8 cellular contexts compared by ENCODE assay signal in genomic region chr2:48308722-48309121, GRCh38. TPM values are rescaled to one million over a fixed set of nuclear protein-coding genes. Genes with fewer than 3 reads are reported as not detected.
DNase-seq lines count a peak whose midpoint lies in the region; ATAC-seq, FAIRE-seq and TF ChIP-seq lines count a peak whose summit lies in the region.
"Not testable (repeated sequence)": the region's sequence is repeated elsewhere in the genome, so short reads cannot be mapped to it uniquely, and the experiment has no call there.

No MANE protein-coding gene starts in this region.

- not testable (repeated sequence) for H3K9me3 Mint-ChIP-seq in CD4-positive, alpha-beta T cell; immature natural killer cell; natural killer cell
- peaks cover 18% of the 10 kb centered on the region for H3K9me3 Mint-ChIP-seq in WTC11
- peaks cover 17% of the 10 kb centered on the region for H3K9me3 Mint-ChIP-seq in activated naive CD8-positive, alpha-beta T cell treated with anti-CD3 and anti-CD28 coated beads, Interleukin-2, amount 10 ng/mL, durations not matched to agents 7 days and 5 days

- FAIRE-seq in A549 (lab: Jason Lieb, UNC) = not testable (repeated sequence)

- H3K27ac ChIP-seq in A549; CD4-positive, alpha-beta T cell (ENCODE audit: low read depth, low read length): not testable (repeated sequence)
- H3K27ac ChIP-seq in neutrophil = peak overlapping the region; percentile 1
- H3K27ac ChIP-seq in tibial artery = peak overlapping the region; percentile 49 to 69

- H3K27me3 ChIP-seq in CD4-positive, alpha-beta T cell (ENCODE audit: control insufficient read depth, insufficient read depth, low read length); neutrophil; tibial artery: not testable (repeated sequence)

- intact Hi-C loops in CD4-positive, alpha-beta T cell (cut with DNase I, micrococcal nuclease); natural killer cell (cut with micrococcal nuclease); tibial artery (cut with DNase I; ENCODE audit: low total_unique reads): not testable (repeated sequence)

- H3K27ac Mint-ChIP-seq in CD4-positive, alpha-beta T cell; WTC11: not testable (repeated sequence)
- H3K27ac Mint-ChIP-seq in activated naive CD8-positive, alpha-beta T cell treated with anti-CD3 and anti-CD28 coated beads, Interleukin-2, amount 10 ng/mL, durations not matched to agents 7 days and 5 days = peak overlapping the region; percentile 15
- H3K27ac Mint-ChIP-seq in immature natural killer cell (peak overlapping the region; percentile 51 to 85 (median 64)), natural killer cell (peak overlapping the region; percentile 67 to 82)

- peaks cover 35% of the 10 kb centered on the region for H3K36me3 Mint-ChIP-seq in CD4-positive, alpha-beta T cell (ENCODE audit: low read depth)
- H3K36me3 Mint-ChIP-seq in WTC11 = not testable (repeated sequence)
- peaks cover 43% of the 10 kb centered on the region for H3K36me3 Mint-ChIP-seq in activated naive CD8-positive, alpha-beta T cell treated with anti-CD3 and anti-CD28 coated beads, Interleukin-2, amount 10 ng/mL, durations not matched to agents 7 days and 5 days
- H3K36me3 Mint-ChIP-seq in immature natural killer cell (peaks cover 9 to 20% (median 19%) of the 10 kb centered on the region in 3 donors), natural killer cell (peaks cover 13% of the 10 kb centered on the region)

- POLR2A ChIA-PET in A549 (lab: Yijun Ruan, JAX); CD4-positive, alpha-beta T cell (lab: Charles Lee); WTC11 (lab: Charles Lee): not testable (repeated sequence)
- POLR2A ChIA-PET in activated naive CD8-positive, alpha-beta T cell treated with anti-CD3 and anti-CD28 coated beads, Interleukin-2, amount 10 ng/mL, durations not matched to agents 7 days and 5 days (lab: Charles Lee) = interaction anchor here (0.6 kb wide), 1 partner anchor 10 kb away, joined by 3 read pairs; no protein-coding TSS in a partner anchor

- not testable (repeated sequence) for H3K4me1 ChIP-seq in A549
- H3K4me1 ChIP-seq in neutrophil (ENCODE audit: control insufficient read depth in 1 of 2, insufficient read depth in 1 of 2, low read depth in 1 of 2, low read length in 1 of 2) (peaks cover 9 to 16% of the 10 kb centered on the region in 2 experiments), tibial artery (peaks cover 4 to 42% (median 6%) of the 10 kb centered on the region in 4 donors)

- H3K4me3 ChIP-seq in A549; neutrophil (ENCODE audit: low read depth in 1 of 2, low read length in 1 of 2); tibial artery: not testable (repeated sequence)

- WGBS in A549 (ENCODE audit: missing lambda C conversion rate) = 49% methylated on average over 2 of the region's 2 CpGs

- CTCF ChIA-PET in A549 (lab: Yijun Ruan, JAX) = interaction anchor here (0.6 to 0.7 kb wide), 2 partner anchors 30 to 122 kb away, joined by 3 read pairs; no protein-coding TSS in a partner anchor
- CTCF ChIA-PET in CD4-positive, alpha-beta T cell (lab: Charles Lee) = interaction anchor here (1.2 kb wide), 1 partner anchor 115 kb away, joined by 3 read pairs; no protein-coding TSS in a partner anchor
- CTCF ChIA-PET in WTC11 (lab: Charles Lee) = interaction anchor here (1.2 kb wide), 1 partner anchor 25 kb away, joined by 3 read pairs; no protein-coding TSS in a partner anchor

- not testable (repeated sequence) for H3K9me3 ChIP-seq in A549; CD4-positive, alpha-beta T cell (ENCODE audit: control insufficient read depth, low read length); neutrophil; tibial artery

- not testable (repeated sequence) for TF ChIP-seq RAD21 in A549 (conservative IDR thresholded peaks at IDR 0.05 in 1 of 2, IDR thresholded peaks at IDR 0.05 in 1 of 2)

- TF ChIP-seq POLR2A in A549 (IDR thresholded peaks at IDR 0.05; ENCODE audit: low read length) = 0 out of 2 replicates have a peak, but pooled peaks have one; percentile 13

- not testable (repeated sequence) for H3K4me2 ChIP-seq in A549

- H3K27me3 Mint-ChIP-seq in CD4-positive, alpha-beta T cell; WTC11 (ENCODE audit: low read depth); activated naive CD8-positive, alpha-beta T cell treated with anti-CD3 and anti-CD28 coated beads, Interleukin-2, amount 10 ng/mL, durations not matched to agents 7 days and 5 days; immature natural killer cell (ENCODE audit: low read depth in 3 of 3); natural killer cell (ENCODE audit: low read depth in 2 of 2): not testable (repeated sequence)

- not testable (repeated sequence) for H3K36me3 ChIP-seq in neutrophil, tibial artery

- H3K4me1 Mint-ChIP-seq in CD4-positive, alpha-beta T cell (ENCODE audit: low read depth) = peaks cover 16% of the 10 kb centered on the region
- H3K4me1 Mint-ChIP-seq in WTC11 = not testable (repeated sequence)
- H3K4me1 Mint-ChIP-seq in activated naive CD8-positive, alpha-beta T cell treated with anti-CD3 and anti-CD28 coated beads, Interleukin-2, amount 10 ng/mL, durations not matched to agents 7 days and 5 days = peaks cover 21% of the 10 kb centered on the region
- H3K4me1 Mint-ChIP-seq in immature natural killer cell (peaks cover 32 to 59% of the 10 kb centered on the region in 2 donors), natural killer cell (peaks cover 30 to 47% of the 10 kb centered on the region in 2 donors)

- TF ChIP-seq CTCF in A549 (IDR thresholded peaks at IDR 0.05); CD4-positive, alpha-beta T cell (IDR thresholded peaks at IDR 0.05); WTC11 (IDR thresholded peaks at IDR 0.05); natural killer cell (IDR thresholded peaks at IDR 0.05); neutrophil (IDR thresholded peaks at IDR 0.05); tibial artery (IDR thresholded peaks at IDR 0.05): not testable (repeated sequence)

- not testable (repeated sequence) for ATAC-seq in A549; CD4-positive, alpha-beta T cell (ENCODE audit: poor library complexity); WTC11; activated naive CD8-positive, alpha-beta T cell treated with anti-CD3 and anti-CD28 coated beads, Interleukin-2, amount 10 ng/mL, durations not matched to agents 7 days and 5 days (ENCODE audit: low read depth); natural killer cell

- DNase-seq in A549 (ENCODE audit: low read depth in 1 of 2, low spot score in 1 of 2); CD4-positive, alpha-beta T cell; WTC11 (ENCODE audit: low spot score); activated naive CD8-positive, alpha-beta T cell treated with anti-CD3 and anti-CD28 coated beads, Interleukin-2, amount 10 ng/mL, durations not matched to agents 7 days and 5 days; immature natural killer cell; natural killer cell; tibial artery: not testable (repeated sequence)

- H3K4me3 Mint-ChIP-seq in CD4-positive, alpha-beta T cell = peak overlapping the region; percentile 34
- not testable (repeated sequence) for H3K4me3 Mint-ChIP-seq in WTC11; activated naive CD8-positive, alpha-beta T cell treated with anti-CD3 and anti-CD28 coated beads, Interleukin-2, amount 10 ng/mL, durations not matched to agents 7 days and 5 days; natural killer cell
- H3K4me3 Mint-ChIP-seq in immature natural killer cell = peak overlapping the region in 2 of 5 donors; percentile 36 to 56

- TF ChIP-seq EP300 in A549 (IDR thresholded peaks at IDR 0.05) = not testable (repeated sequence)

TF ChIP-seq in WTC11, 78 proteins besides CTCF, POLR2A, EP300 and RAD21:
- 0 out of 2 replicates have a peak, but pooled peaks have one; percentile 71 for TF ChIP-seq ZNF121 (CRISPR knock-in tag; IDR thresholded peaks at IDR 0.05)

RNA-seq across cellular contexts. Expression of gene FOXN2, which starts 5.8 kb away (rescaled TPM):
- polyA plus RNA-seq in A549 (2011; rRNA removed) (31.4 and 33.1 TPM in 2 replicates), A549 (2017; fragmentation: RNase III; extraction: RNeasy Plus Mini Kit Qiagen cat#74134 plus additional on column Dnase treatment) (10.9 to 12.2 TPM (median 12.2 TPM) in 3 replicates), immature natural killer cell (10 to 100 TPM; 20.6 to 50.8 (median 42.2) TPM)
- polyA plus RNA-seq in A549 (2012; cell fraction: cytosol; rRNA removed) = 5.7 and 6.4 TPM in 2 replicates
- 3.3 and 5.0 TPM in 2 replicates for polyA plus RNA-seq in A549 (2012; cell fraction: nucleus; rRNA removed)
- polyA minus RNA-seq in A549 (2011; rRNA and poly(A)+ RNA removed) = 26.6 and 30.8 TPM in 2 replicates
- total RNA-seq in CD4-positive, alpha-beta T cell = 10 to 100 TPM; 55.5 to 56.8 TPM
- total RNA-seq in WTC11 (2021) (16.9 to 22.8 TPM (median 20.3 TPM) in 3 replicates), natural killer cell (10 to 100 TPM; 58.6 to 71.6 (median 65.9) TPM)
- 10 to 100 TPM; 51.0 to 57.0 TPM for total RNA-seq in activated naive CD8-positive, alpha-beta T cell treated with anti-CD3 and anti-CD28 coated beads, Interleukin-2, amount 10 ng/mL, durations not matched to agents 7 days and 5 days
